In the genomic region with DNA sequence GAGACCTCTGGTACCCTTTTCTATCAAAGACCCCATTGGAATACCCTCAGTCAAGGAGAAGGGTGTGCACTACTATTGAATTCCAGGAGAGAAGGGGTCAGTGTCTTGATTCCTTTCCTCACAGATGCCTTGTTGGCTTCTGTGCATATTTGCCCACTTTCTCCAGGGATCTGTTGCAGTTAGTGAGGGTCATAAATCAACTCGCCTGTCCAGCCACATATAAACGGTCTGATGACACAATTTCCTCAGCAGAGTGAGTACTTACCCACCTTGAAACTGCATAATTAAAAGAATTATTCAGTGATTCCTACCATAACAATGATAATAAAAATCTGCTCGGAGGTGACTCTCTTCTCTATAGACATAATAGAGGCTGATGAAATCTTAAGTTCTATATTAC, we compare ENCODE assay signal across 33 cellular contexts. TPM values are rescaled to one million over a fixed set of nuclear protein-coding genes. Genes with fewer than 3 reads are reported as not detected.
"Had no signal": no experiment of that assay in that cellular context is flagged by ENCODE, and none has a peak within 500 bp of the region (broad histone marks: within the 10 kb centered on the region; RNA-seq: fewer than 3 reads in every experiment).

No MANE protein-coding gene starts in this region.

- H3K4me3 Mint-ChIP-seq: activated CD4-positive, alpha-beta T cell treated with anti-CD3 and anti-CD28 coated beads, Interleukin-2, amount 10 ng/mL, durations not matched to agents 24 days and 14 days; activated CD8-positive, alpha-beta T cell treated with anti-CD3 and anti-CD28 coated beads, Interleukin-2, amount 10 ng/mL, durations not matched to agents 7 days and 5 days; activated naive CD4-positive, alpha-beta T cell treated with anti-CD3 and anti-CD28 coated beads for 36 hours; activated naive CD8-positive, alpha-beta T cell; activated naive CD8-positive, alpha-beta T cell treated with anti-CD3 and anti-CD28 coated beads, Interleukin-2, amount 50 U/mL, for 24 hours; activated T-cell treated with anti-CD3 and anti-CD28 coated beads, Interleukin-2, amount 50 U/mL, for 4 hours; activated T-helper 1 cell treated with anti-CD3 and anti-CD28 coated beads, Interleukin-12 subunit alpha, Interleukin-12 subunit beta, Interleukin-2, Interleukin-4 antibody, amounts not matched to agents 30 ng/mL and 10 ng/mL and 1 ng/mL, durations not matched to agents 14 hours and 24 hours and 36 hours; brain had no signal

- H3K9me3 ChIP-seq: MG63, SJCRH30 had no signal

- H3K4me1 Mint-ChIP-seq: activated CD4-positive, alpha-beta T cell treated with anti-CD3 and anti-CD28 coated beads, Interleukin-2, amount 10 ng/mL, durations not matched to agents 24 days and 14 days; activated naive CD8-positive, alpha-beta T cell treated with anti-CD3 and anti-CD28 coated beads, Interleukin-2, amount 50 U/mL, for 24 hours; brain had no signal

- H3K4me3 ChIP-seq: MG63, SJCRH30, SK-N-MC had no signal

- H3K27ac Mint-ChIP-seq: activated CD4-positive, alpha-beta T cell treated with anti-CD3 and anti-CD28 coated beads, Interleukin-2, amount 10 ng/mL, durations not matched to agents 24 days and 14 days; activated CD8-positive, alpha-beta T cell treated with anti-CD3 and anti-CD28 coated beads, Interleukin-2, amount 10 ng/mL, durations not matched to agents 7 days and 5 days; activated naive CD4-positive, alpha-beta T cell treated with anti-CD3 and anti-CD28 coated beads for 36 hours; activated naive CD8-positive, alpha-beta T cell; activated naive CD8-positive, alpha-beta T cell treated with anti-CD3 and anti-CD28 coated beads, Interleukin-2, amount 50 U/mL, for 24 hours; activated T-helper 1 cell treated with anti-CD3 and anti-CD28 coated beads, Interleukin-12 subunit alpha, Interleukin-12 subunit beta, Interleukin-2, Interleukin-4 antibody, amounts not matched to agents 30 ng/mL and 10 ng/mL and 1 ng/mL, durations not matched to agents 14 hours and 24 hours and 36 hours; brain had no signal

- H3K36me3 ChIP-seq: MG63, SJCRH30 had no signal

- H3K27ac ChIP-seq: SJCRH30 had no signal

- H3K36me3 Mint-ChIP-seq: activated naive CD8-positive, alpha-beta T cell; brain had no signal

- DNase-seq: activated CD4-positive, alpha-beta T cell treated with anti-CD3 and anti-CD28 coated beads, Interleukin-2, amount 10 ng/mL, durations not matched to agents 24 days and 14 days; activated CD4-positive, alpha-beta T cell treated with anti-CD3 and anti-CD28 coated beads, Interleukin-2, amount 50 U/mL, for 4 hours; activated CD8-positive, alpha-beta T cell treated with anti-CD3 and anti-CD28 coated beads, Interleukin-2, amount 10 ng/mL, durations not matched to agents 7 days and 5 days; activated gamma-delta T cell treated with Interleukin-2 at 50 U/mL for 16 hours; activated naive CD4-positive, alpha-beta T cell treated with anti-CD3 and anti-CD28 coated beads for 36 hours; activated naive CD8-positive, alpha-beta T cell treated with anti-CD3 and anti-CD28 coated beads, Interleukin-2, amount 50 U/mL, for 24 hours; activated T-cell treated with anti-CD3 and anti-CD28 coated beads, Interleukin-2, amount 50 U/mL, for 4 hours; anterior cingulate cortex; caudate nucleus; cerebellar nuclear complex; Kasumi-1; KBM-7; MG63; NCI-H1105; NCI-H1436 treated with DMSO at 0.1 percent for 48 hours; NCI-H1694 treated with DMSO at 0.1 percent for 48 hours; NCI-H2029; NCI-H345; NCI-H524 treated with DMSO at 0.1 percent for 48 hours; NK-92 treated with Interleukin-12 subunit alpha and Interleukin-12 subunit beta, amount 100 ng/mL, for 24 hours; SHP77; SJCRH30; T1000 had no signal

- ATAC-seq: activated CD8-positive, alpha-beta T cell treated with anti-CD3 and anti-CD28 coated beads, Interleukin-2, amount 10 ng/mL, durations not matched to agents 7 days and 5 days; activated naive CD8-positive, alpha-beta T cell treated with anti-CD3 and anti-CD28 coated beads, Interleukin-2, amount 50 U/mL, for 24 hours; activated T-cell treated with anti-CD3 and anti-CD28 coated beads, Interleukin-2, amount 50 U/mL, for 4 hours; Panc1 had no signal

- H3K4me1 ChIP-seq: SJCRH30 had no signal

- H3K9me3 Mint-ChIP-seq: activated CD4-positive, alpha-beta T cell treated with anti-CD3 and anti-CD28 coated beads, Interleukin-2, amount 10 ng/mL, durations not matched to agents 24 days and 14 days; activated naive CD4-positive, alpha-beta T cell treated with anti-CD3 and anti-CD28 coated beads for 36 hours; activated naive CD8-positive, alpha-beta T cell treated with anti-CD3 and anti-CD28 coated beads, Interleukin-2, amount 50 U/mL, for 24 hours; activated T-cell treated with anti-CD3 and anti-CD28 coated beads, Interleukin-2, amount 50 U/mL, for 4 hours; activated T-helper 1 cell treated with anti-CD3 and anti-CD28 coated beads, Interleukin-12 subunit alpha, Interleukin-12 subunit beta, Interleukin-2, Interleukin-4 antibody, amounts not matched to agents 30 ng/mL and 10 ng/mL and 1 ng/mL, durations not matched to agents 14 hours and 24 hours and 36 hours had no signal

- H3K27me3 ChIP-seq: MG63, SJCRH30 had no signal

RNA-seq across cellular contexts. Expression of a gene that starts 13.9 kb away (rescaled TPM):
- total RNA-seq: activated CD4-positive, alpha-beta T cell treated with anti-CD3 and anti-CD28 coated beads, Interleukin-2, amount 10 ng/mL, durations not matched to agents 24 days and 14 days; activated CD8-positive, alpha-beta T cell treated with anti-CD3 and anti-CD28 coated beads, Interleukin-2, amount 10 ng/mL, durations not matched to agents 7 days and 5 days; activated naive CD4-positive, alpha-beta T cell treated with anti-CD3 and anti-CD28 coated beads for 36 hours; activated T-cell treated with anti-CD3 and anti-CD28 coated beads, Interleukin-2, amount 50 U/mL, for 4 hours; activated T-helper 1 cell treated with anti-CD3 and anti-CD28 coated beads, Interleukin-12 subunit alpha, Interleukin-12 subunit beta, Interleukin-2, Interleukin-4 antibody, amounts not matched to agents 30 ng/mL and 10 ng/mL and 1 ng/mL, durations not matched to agents 14 hours and 24 hours and 36 hours; bronchial epithelial cell; NCI-H460; RPMI7951; SJCRH30; T-helper 1 cell treated with Interleukin-12 subunit alpha and Interleukin-12 subunit beta and Interleukin-4 antibody, amounts not matched to agents 30 ng/mL and 1 ng/mL, for 36 hours; T-helper 2 cell treated with Interferon-gamma antibody and Interleukin-4, amounts not matched to agents 100 ng/mL and 5 ng/mL, for 36 hours had no signal

RNA-seq across cellular contexts. Expression of a gene that starts 27.3 kb away (rescaled TPM):
- total RNA-seq: activated CD4-positive, alpha-beta T cell treated with anti-CD3 and anti-CD28 coated beads, Interleukin-2, amount 10 ng/mL, durations not matched to agents 24 days and 14 days; activated CD8-positive, alpha-beta T cell treated with anti-CD3 and anti-CD28 coated beads, Interleukin-2, amount 10 ng/mL, durations not matched to agents 7 days and 5 days; activated naive CD4-positive, alpha-beta T cell treated with anti-CD3 and anti-CD28 coated beads for 36 hours; activated T-cell treated with anti-CD3 and anti-CD28 coated beads, Interleukin-2, amount 50 U/mL, for 4 hours; activated T-helper 1 cell treated with anti-CD3 and anti-CD28 coated beads, Interleukin-12 subunit alpha, Interleukin-12 subunit beta, Interleukin-2, Interleukin-4 antibody, amounts not matched to agents 30 ng/mL and 10 ng/mL and 1 ng/mL, durations not matched to agents 14 hours and 24 hours and 36 hours; bronchial epithelial cell; NCI-H460; RPMI7951; SJCRH30; T-helper 1 cell treated with Interleukin-12 subunit alpha and Interleukin-12 subunit beta and Interleukin-4 antibody, amounts not matched to agents 30 ng/mL and 1 ng/mL, for 36 hours; T-helper 2 cell treated with Interferon-gamma antibody and Interleukin-4, amounts not matched to agents 100 ng/mL and 5 ng/mL, for 36 hours had no signal
